ENCODE assay signal across 15 cellular contexts in genomic region chr1:3596663-3597598, GRCh38.
DNase-seq lines count a peak whose midpoint lies in the region; ATAC-seq lines count a peak whose summit lies in the region.
"Had no signal": no experiment of that assay in that cellular context is flagged by ENCODE, and none has a peak within 500 bp of the region (broad histone marks: within the 10 kb centered on the region; RNA-seq: fewer than 3 reads in every experiment).

No MANE protein-coding gene starts in this region.

- H3K9me3 Mint-ChIP-seq in activated naive CD4-positive, alpha-beta T cell treated with anti-CD3 and anti-CD28 coated beads, Interleukin-2, amount 10 ng/mL, durations not matched to agents 7 days and 5 days: no peaks in the 10 kb centered on the region
- no peaks in the 10 kb centered on the region for H3K9me3 Mint-ChIP-seq in effector memory CD8-positive, alpha-beta T cell
- H3K9me3 Mint-ChIP-seq in stimulated activated naive B cell treated with anti-CD40 and anti-IgM and Interleukin-4, amounts not matched to agents 10 μg/mL and 1 μg/mL and 100 μg/mL, for 72 hours: no peaks in the 10 kb centered on the region
- H3K9me3 Mint-ChIP-seq: neural crest cell had no signal

- no peak overlapping the region for H3K4me3 Mint-ChIP-seq in activated naive CD4-positive, alpha-beta T cell treated with anti-CD3 and anti-CD28 coated beads, Interleukin-2, amount 10 ng/mL, durations not matched to agents 7 days and 5 days
- peak overlapping the region; percentile 81 to 82 for H3K4me3 Mint-ChIP-seq in effector memory CD8-positive, alpha-beta T cell
- peak overlapping the region; percentile 10 to 46 for H3K4me3 Mint-ChIP-seq in stimulated activated naive B cell treated with anti-CD40 and anti-IgM and Interleukin-4, amounts not matched to agents 10 μg/mL and 1 μg/mL and 100 μg/mL, for 72 hours
- H3K4me3 Mint-ChIP-seq: neural crest cell had no signal

- no peak for DNase-seq in activated naive CD4-positive, alpha-beta T cell treated with anti-CD3 and anti-CD28 coated beads, Interleukin-2, amount 10 ng/mL, durations not matched to agents 7 days and 5 days
- DNase-seq in activated naive CD4-positive, alpha-beta T cell (lab: John Stamatoyannopoulos, UW): no peak
- no peak for DNase-seq in effector memory CD8-positive, alpha-beta T cell
- no peak for DNase-seq in stimulated activated naive B cell treated with anti-CD40 and anti-IgM and Interleukin-4, amounts not matched to agents 10 μg/mL and 1 μg/mL and 100 μg/mL, for 72 hours
- DNase-seq in midbrain (lab: John Stamatoyannopoulos, UW) (no peak), OCI-M2 (lab: John Stamatoyannopoulos, UW; ENCODE audit: unreplicated experiment) (no peak), NCI-H1436 treated with DMSO at 0.1 percent for 48 hours (lab: John Stamatoyannopoulos, UW) (no peak)
- DNase-seq: Calu3, esophagus squamous epithelium, glutamatergic neuron, lower lobe of right lung, substantia nigra had no signal

- peak overlapping the region; percentile 63 for H3K27ac Mint-ChIP-seq in activated naive CD4-positive, alpha-beta T cell treated with anti-CD3 and anti-CD28 coated beads, Interleukin-2, amount 10 ng/mL, durations not matched to agents 7 days and 5 days
- H3K27ac Mint-ChIP-seq in effector memory CD8-positive, alpha-beta T cell: peak overlapping the region; percentile 91 to 93
- H3K27ac Mint-ChIP-seq in stimulated activated naive B cell treated with anti-CD40 and anti-IgM and Interleukin-4, amounts not matched to agents 10 μg/mL and 1 μg/mL and 100 μg/mL, for 72 hours: peak overlapping the region; percentile 62

- H3K36me3 Mint-ChIP-seq in activated naive CD4-positive, alpha-beta T cell treated with anti-CD3 and anti-CD28 coated beads, Interleukin-2, amount 10 ng/mL, durations not matched to agents 7 days and 5 days: no peaks in the 10 kb centered on the region
- peaks cover 4% of the 10 kb centered on the region for H3K36me3 Mint-ChIP-seq in effector memory CD8-positive, alpha-beta T cell (ENCODE audit: insufficient read depth)
- no peaks in the 10 kb centered on the region for H3K36me3 Mint-ChIP-seq in stimulated activated naive B cell treated with anti-CD40 and anti-IgM and Interleukin-4, amounts not matched to agents 10 μg/mL and 1 μg/mL and 100 μg/mL, for 72 hours

- no peaks in the 10 kb centered on the region for H3K9me3 ChIP-seq in KOPT-K1 (ENCODE audit: insufficient read depth, low read length, poor library complexity, severe bottlenecking)
- H3K9me3 ChIP-seq: esophagus squamous epithelium, lower lobe of right lung had no signal

- CTCF ChIA-PET in activated naive CD4-positive, alpha-beta T cell treated with anti-CD3 and anti-CD28 coated beads, Interleukin-2, amount 10 ng/mL, durations not matched to agents 7 days and 5 days (lab: Charles Lee): interaction anchor here (0.9 kb wide), 1 partner anchor 31 kb away, joined by 3 read pairs; no protein-coding TSS in a partner anchor

- H3K36me3 ChIP-seq in KOPT-K1 (ENCODE audit: insufficient read depth, low read length): no peaks in the 10 kb centered on the region
- H3K36me3 ChIP-seq: cardiac muscle cell, esophagus squamous epithelium, lower lobe of right lung had no signal

- H3K27me3 Mint-ChIP-seq in activated naive CD4-positive, alpha-beta T cell treated with anti-CD3 and anti-CD28 coated beads, Interleukin-2, amount 10 ng/mL, durations not matched to agents 7 days and 5 days: peaks cover 6% of the 10 kb centered on the region
- no peaks in the 10 kb centered on the region for H3K27me3 Mint-ChIP-seq in effector memory CD8-positive, alpha-beta T cell
- H3K27me3 Mint-ChIP-seq in stimulated activated naive B cell treated with anti-CD40 and anti-IgM and Interleukin-4, amounts not matched to agents 10 μg/mL and 1 μg/mL and 100 μg/mL, for 72 hours: no peaks in the 10 kb centered on the region

- peak overlapping the region; percentile 71 for H3K27ac ChIP-seq in KOPT-K1 (ENCODE audit: low read depth, low read length, poor library complexity, severe bottlenecking)
- H3K27ac ChIP-seq: esophagus squamous epithelium, lower lobe of right lung had no signal

- H3K4me1 Mint-ChIP-seq in activated naive CD4-positive, alpha-beta T cell treated with anti-CD3 and anti-CD28 coated beads, Interleukin-2, amount 10 ng/mL, durations not matched to agents 7 days and 5 days: peaks cover 15% of the 10 kb centered on the region
- H3K4me1 Mint-ChIP-seq in effector memory CD8-positive, alpha-beta T cell (ENCODE audit: low read depth in 2 of 2): peaks cover 18 to 19% of the 10 kb centered on the region in 2 donors
- peaks cover 20 to 38% of the 10 kb centered on the region in 2 donors for H3K4me1 Mint-ChIP-seq in stimulated activated naive B cell treated with anti-CD40 and anti-IgM and Interleukin-4, amounts not matched to agents 10 μg/mL and 1 μg/mL and 100 μg/mL, for 72 hours

- no peak for ATAC-seq in effector memory CD8-positive, alpha-beta T cell (replicated peaks)
- peak; percentile 52 to 58 for ATAC-seq in stimulated activated naive B cell treated with anti-CD40 and anti-IgM and Interleukin-4, amounts not matched to agents 10 μg/mL and 1 μg/mL and 100 μg/mL, for 72 hours (replicated peaks)
